Comparison of ENCODE assay signal across 8 cellular contexts in the genomic region with DNA sequence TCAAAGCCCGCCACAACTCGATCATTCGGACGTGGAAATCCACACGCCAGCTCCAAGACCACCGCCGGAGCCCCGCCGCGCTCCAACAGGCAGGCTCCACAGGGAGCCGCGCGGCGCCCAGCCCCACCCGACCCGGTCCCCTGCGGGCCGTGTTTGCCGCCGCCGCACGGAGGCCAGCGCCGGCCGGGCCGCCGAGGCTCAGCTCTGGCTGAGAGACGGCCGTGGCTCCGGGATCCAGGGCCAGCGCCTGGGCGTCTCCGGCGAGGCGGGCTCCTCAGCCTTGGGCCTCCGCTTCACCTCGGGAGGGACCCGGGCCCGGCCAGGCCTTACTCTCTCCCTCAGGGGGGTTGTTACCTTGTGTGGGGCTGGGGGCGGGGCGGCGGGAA. TPM values are rescaled to one million over a fixed set of nuclear protein-coding genes. Genes with fewer than 3 reads are reported as not detected.
A peak's percentile ranks its signal among the peaks of the same experiment; 100 is the strongest.
DNase-seq lines count a peak whose midpoint lies in the region; ATAC-seq and TF ChIP-seq lines count a peak whose summit lies in the region.

No MANE protein-coding gene starts in this region.

- peaks cover 36% of the 10 kb centered on the region for H3K36me3 ChIP-seq in ACC112 (ENCODE audit: insufficient read depth, low read length)

- DNase-seq in Right ventricle myocardium superior: no peak
- DNase-seq in retina: peak; percentile 65
- DNase-seq in NCI-H2081 treated with DMSO at 0.1 percent for 48 hours (lab: John Stamatoyannopoulos, UW): no peak
- DNase-seq in NCI-H510A (lab: John Stamatoyannopoulos, UW): no peak

- ATAC-seq in GM18858 (IDR thresholded peaks at IDR 0.05; ENCODE audit: unreplicated experiment) (peak; percentile 19), HG03066 (IDR thresholded peaks at IDR 0.05; ENCODE audit: low read depth, unreplicated experiment) (peak; percentile 45), Right ventricle myocardium superior (ENCODE audit: poor library complexity) (peak; percentile 74)

- peaks cover 47% of the 10 kb centered on the region for H3K4me1 ChIP-seq in ACC112 (ENCODE audit: control insufficient read depth, insufficient read depth, low read length, unreplicated experiment)

- H3K27me3 ChIP-seq in ACC112 (ENCODE audit: insufficient read depth, low read length): no peaks in the 10 kb centered on the region

- peak overlapping the region; percentile 88 for H3K27ac ChIP-seq in ACC112 (ENCODE audit: low read depth, low read length)

- H3K4me3 ChIP-seq in ACC112 (ENCODE audit: low read depth, low read length): peak overlapping the region; percentile 98
- H3K4me3 ChIP-seq in WI38 (ENCODE audit: low read depth, low read length): peak overlapping the region; percentile 93

- intact Hi-C loops in Right ventricle myocardium superior (cut with DNase I): no loop called here

- no peak for TF ChIP-seq CTCF in WI38 (IDR thresholded peaks at IDR 0.05; ENCODE audit: low read depth, low read length)

- peaks cover 53% of the 10 kb centered on the region for H3K79me2 ChIP-seq in ACC112 (ENCODE audit: control insufficient read depth, insufficient read depth, low read length, unreplicated experiment)

- no peak overlapping the region for H2AFZ ChIP-seq in ACC112 (ENCODE audit: low read length, unreplicated experiment)

RNA-seq across cellular contexts. Expression of gene SMNDC1, which starts 0.3 kb away (rescaled TPM):
- total RNA-seq in Right ventricle myocardium superior: 25.0 TPM

Comparison
In these comparisons a context has a peak if more than half of its experiments do, and no peak if none do; other contexts are left out.
1. ATAC-seq: peak in every context shown above with its lines; median percentile 74 in Right ventricle myocardium superior; 45 in HG03066; 19 in GM18858.